Comparison of ENCODE assay signal across 30 cellular contexts in the genomic region with DNA sequence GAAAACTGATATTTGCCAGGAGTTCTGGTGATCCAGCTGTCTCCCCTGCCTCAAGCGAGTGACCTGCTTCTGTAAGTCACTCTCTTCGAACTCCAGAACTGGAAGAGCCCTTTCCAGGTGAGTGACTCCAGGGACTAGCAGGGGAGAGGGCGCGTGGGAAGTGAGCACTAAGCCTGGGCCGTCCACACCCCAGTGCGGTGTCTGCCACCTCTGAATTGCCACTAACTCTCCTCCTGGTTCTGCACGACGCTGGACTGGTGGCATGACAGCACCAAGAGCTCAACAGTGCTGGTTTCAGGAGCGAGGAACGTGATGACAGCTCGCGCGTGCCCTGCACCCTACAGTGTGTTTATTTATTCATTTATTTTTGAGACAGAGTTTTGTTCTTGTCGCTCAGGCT.
"Had no signal": no experiment of that assay in that cellular context is flagged by ENCODE, and none has a peak within 500 bp of the region (broad histone marks: within the 10 kb centered on the region; RNA-seq: fewer than 3 reads in every experiment).

No MANE protein-coding gene starts in this region.

- H3K9me3 Mint-ChIP-seq: activated CD4-positive, alpha-beta memory T cell treated with anti-CD3 and anti-CD28 coated beads, Interleukin-2, amount 10 ng/mL, durations not matched to agents 7 days and 5 days; activated naive CD4-positive, alpha-beta T cell treated with anti-CD3 and anti-CD28 coated beads, Interleukin-2, amount 10 ng/mL, durations not matched to agents 7 days and 5 days; activated naive CD8-positive, alpha-beta T cell treated with anti-CD3 and anti-CD28 coated beads, Interleukin-2, amount 50 U/mL, for 24 hours; brain had no signal

- H3K4me3 ChIP-seq: K562 had no signal

- ATAC-seq: activated CD8-positive, alpha-beta memory T cell treated with anti-CD3 and anti-CD28 coated beads, Interleukin-2, amount 10 ng/mL, durations not matched to agents 7 days and 5 days; activated naive CD8-positive, alpha-beta T cell treated with anti-CD3 and anti-CD28 coated beads, Interleukin-2, amount 50 U/mL, for 24 hours; K562; Panc1; Right ventricle myocardium inferior had no signal

- H3K36me3 Mint-ChIP-seq: activated CD8-positive, alpha-beta memory T cell treated with anti-CD3 and anti-CD28 coated beads, Interleukin-2, amount 10 ng/mL, durations not matched to agents 7 days and 5 days; activated naive CD4-positive, alpha-beta T cell treated with anti-CD3 and anti-CD28 coated beads, Interleukin-2, amount 10 ng/mL, durations not matched to agents 7 days and 5 days; activated naive CD8-positive, alpha-beta T cell had no signal

- H3K36me3 ChIP-seq: WERI-Rb-1 had no signal

- H3K27ac Mint-ChIP-seq: activated CD4-positive, alpha-beta memory T cell treated with anti-CD3 and anti-CD28 coated beads, Interleukin-2, amount 10 ng/mL, durations not matched to agents 7 days and 5 days; activated CD8-positive, alpha-beta memory T cell treated with anti-CD3 and anti-CD28 coated beads, Interleukin-2, amount 10 ng/mL, durations not matched to agents 7 days and 5 days; activated naive CD4-positive, alpha-beta T cell treated with anti-CD3 and anti-CD28 coated beads, Interleukin-2, amount 10 ng/mL, durations not matched to agents 7 days and 5 days; activated naive CD8-positive, alpha-beta T cell; activated naive CD8-positive, alpha-beta T cell treated with anti-CD3 and anti-CD28 coated beads, Interleukin-2, amount 50 U/mL, for 24 hours; brain had no signal

- H3K4me3 Mint-ChIP-seq: activated CD4-positive, alpha-beta memory T cell treated with anti-CD3 and anti-CD28 coated beads, Interleukin-2, amount 10 ng/mL, durations not matched to agents 7 days and 5 days; activated CD8-positive, alpha-beta memory T cell treated with anti-CD3 and anti-CD28 coated beads, Interleukin-2, amount 10 ng/mL, durations not matched to agents 7 days and 5 days; activated naive CD4-positive, alpha-beta T cell treated with anti-CD3 and anti-CD28 coated beads, Interleukin-2, amount 10 ng/mL, durations not matched to agents 7 days and 5 days; activated naive CD8-positive, alpha-beta T cell; activated naive CD8-positive, alpha-beta T cell treated with anti-CD3 and anti-CD28 coated beads, Interleukin-2, amount 50 U/mL, for 24 hours; brain had no signal

- H3K27me3 Mint-ChIP-seq: activated CD4-positive, alpha-beta memory T cell treated with anti-CD3 and anti-CD28 coated beads, Interleukin-2, amount 10 ng/mL, durations not matched to agents 7 days and 5 days; activated CD8-positive, alpha-beta memory T cell treated with anti-CD3 and anti-CD28 coated beads, Interleukin-2, amount 10 ng/mL, durations not matched to agents 7 days and 5 days; activated naive CD4-positive, alpha-beta T cell treated with anti-CD3 and anti-CD28 coated beads, Interleukin-2, amount 10 ng/mL, durations not matched to agents 7 days and 5 days; activated naive CD8-positive, alpha-beta T cell; activated naive CD8-positive, alpha-beta T cell treated with anti-CD3 and anti-CD28 coated beads, Interleukin-2, amount 50 U/mL, for 24 hours; brain had no signal

- H3K27ac ChIP-seq: WERI-Rb-1 had no signal

- H3K4me1 Mint-ChIP-seq: activated naive CD4-positive, alpha-beta T cell treated with anti-CD3 and anti-CD28 coated beads, Interleukin-2, amount 10 ng/mL, durations not matched to agents 7 days and 5 days had no signal

- DNase-seq: activated CD4-positive, alpha-beta memory T cell treated with anti-CD3 and anti-CD28 coated beads, Interleukin-2, amount 10 ng/mL, durations not matched to agents 7 days and 5 days; activated CD4-positive, alpha-beta T cell treated with anti-CD3 and anti-CD28 coated beads for 1 hour; activated CD4-positive, alpha-beta T cell treated with anti-CD3 and anti-CD28 coated beads for 48 hours; activated CD4-positive, CD25-positive, alpha-beta regulatory T cell; activated CD8-positive, alpha-beta memory T cell treated with anti-CD3 and anti-CD28 coated beads for 24 hours; activated CD8-positive, alpha-beta memory T cell treated with anti-CD3 and anti-CD28 coated beads, Interleukin-2, amount 10 ng/mL, durations not matched to agents 7 days and 5 days; activated CD8-positive, alpha-beta memory T cell treated with anti-CD3 and anti-CD28 coated beads, Interleukin-2, amount 50 U/mL, for 48 hours; activated effector memory CD4-positive, alpha-beta T cell treated with Interleukin-2 at 50 U/mL for 16 hours; activated naive CD4-positive, alpha-beta T cell treated with anti-CD3 and anti-CD28 coated beads, Interleukin-2, amount 10 ng/mL, durations not matched to agents 7 days and 5 days; activated naive CD8-positive, alpha-beta T cell treated with anti-CD3 and anti-CD28 coated beads, Interleukin-2, amount 50 U/mL, for 24 hours; activated T-cell treated with anti-CD3 and anti-CD28 coated beads, Interleukin-2, amount 50 U/mL, for 48 hours; anterior cingulate cortex; caudate nucleus; NCI-H1105; NCI-H1417 treated with DMSO at 0.1 percent for 48 hours; NCI-H1694 treated with DMSO at 0.1 percent for 48 hours; NCI-H2029; NCI-H345; NCI-H524 treated with DMSO at 0.1 percent for 48 hours; RPMI8226; SW 1271; T-helper 1 cell; T-helper 2 cell; T-helper 9 cell; WERI-Rb-1 had no signal
